9 cellular contexts compared by ENCODE assay signal in genomic region chr17:79814966-79815835, GRCh38. TPM values are rescaled to one million over a fixed set of nuclear protein-coding genes. Genes with fewer than 3 reads are reported as not detected.
DNase-seq lines count a peak whose midpoint lies in the region; ATAC-seq, FAIRE-seq and TF ChIP-seq lines count a peak whose summit lies in the region.
"Had no signal": no experiment of that assay in that cellular context is flagged by ENCODE, and none has a peak within 500 bp of the region (broad histone marks: within the 10 kb centered on the region; RNA-seq: fewer than 3 reads in every experiment).

No MANE protein-coding gene starts in this region.

- H3K79me2 ChIP-seq in GM23338 (replicated peaks; ENCODE audit: insufficient read depth) (no peaks in the 10 kb centered on the region), keratinocyte (ENCODE audit: control insufficient read depth, insufficient read depth, low read length) (no peaks in the 10 kb centered on the region), Karpas-422 (ENCODE audit: low read length) (no peaks in the 10 kb centered on the region)

- H3K9me3 ChIP-seq in keratinocyte (ENCODE audit: control insufficient read depth, low read depth, low read length) = no peaks in the 10 kb centered on the region
- no peaks in the 10 kb centered on the region for H3K9me3 ChIP-seq in Karpas-422 (ENCODE audit: low read length)

- no peak overlapping the region for H2AFZ ChIP-seq in GM23338
- no peak overlapping the region for H2AFZ ChIP-seq in keratinocyte (ENCODE audit: control insufficient read depth, low read length)
- H2AFZ ChIP-seq in Karpas-422 (ENCODE audit: low read length) = no peak overlapping the region

- peak; percentile 12 for ATAC-seq in GM23338
- no peak for ATAC-seq in stimulated activated naive CD8-positive, alpha-beta T cell treated with anti-CD3 and anti-CD28 coated beads, Interleukin-15, Interleukin-2, amounts not matched to agents 100 U/mL and 50 U/mL, for 24 hours
- ATAC-seq: activated CD8-positive, alpha-beta T cell treated with anti-CD3 and anti-CD28 coated beads, Interleukin-2, amount 10 ng/mL, durations not matched to agents 7 days and 5 days had no signal

- H3K4me1 ChIP-seq in GM23338 (ENCODE audit: insufficient read depth) (peaks cover 20% of the 10 kb centered on the region), keratinocyte (ENCODE audit: control insufficient read depth, extremely low read depth, insufficient read depth, low read length) (peaks cover 5% of the 10 kb centered on the region), Karpas-422 (ENCODE audit: low read length) (peaks cover 36% of the 10 kb centered on the region)

- H3K4me1 Mint-ChIP-seq in GM23338 = peaks cover 23% of the 10 kb centered on the region

- H3K36me3 ChIP-seq in GM23338 (ENCODE audit: insufficient read depth) (no peaks in the 10 kb centered on the region), keratinocyte (ENCODE audit: control insufficient read depth in 2 of 2, extremely low read depth in 1 of 2, insufficient read depth in 2 of 2, low read length in 2 of 2) (no peaks in the 10 kb centered on the region), Karpas-422 (ENCODE audit: insufficient read depth, low read length) (no peaks in the 10 kb centered on the region)

- peaks cover 26% of the 10 kb centered on the region for H3F3A ChIP-seq in GM23338 (replicated peaks; ENCODE audit: low read depth)

- H3K4me3 Mint-ChIP-seq in GM23338 = no peak overlapping the region

- H3K27me3 ChIP-seq in GM23338 (ENCODE audit: insufficient read depth) = peaks cover 97% of the 10 kb centered on the region
- peaks cover 90% of the 10 kb centered on the region for H3K27me3 ChIP-seq in keratinocyte (ENCODE audit: control insufficient read depth, extremely low read depth, insufficient read depth, low read length)
- H3K27me3 ChIP-seq in Karpas-422 (ENCODE audit: low read length) = no peaks in the 10 kb centered on the region

- H3K36me3 Mint-ChIP-seq in GM23338 (ENCODE audit: low read depth) = peaks cover 4% of the 10 kb centered on the region; the same call in 1 of the 3 replicates

- H3K4me3 ChIP-seq in GM23338 (peak overlapping the region; percentile 46), cardiac fibroblast (replicated peaks in 1 of 2; ENCODE audit: low read depth in 2 of 2, low read length in 2 of 2) (peak overlapping the region in 1 of 2 donors; percentile 28), keratinocyte (ENCODE audit: control insufficient read depth in 2 of 3, extremely low read depth in 1 of 3, insufficient read depth in 2 of 3, low read depth in 1 of 3, low read length in 3 of 3) (peak overlapping the region in 1 of 3 experiments; percentile 25), skin epidermis (peak overlapping the region in 5 of 7 experiments; percentile 0 to 15 (median 11)), Karpas-422 (ENCODE audit: low read length) (no peak overlapping the region)

- peaks cover 92% of the 10 kb centered on the region for H3K27me3 Mint-ChIP-seq in GM23338 (ENCODE audit: insufficient read depth, low read depth, poor library complexity)

- no peak overlapping the region for H3K9ac ChIP-seq in keratinocyte (ENCODE audit: control insufficient read depth, extremely low read depth, insufficient read depth, low read length)
- H3K9ac ChIP-seq in Karpas-422 (ENCODE audit: low read length) = no peak overlapping the region

- peak overlapping the region; percentile 74 for H3K4me2 ChIP-seq in GM23338
- H3K4me2 ChIP-seq in keratinocyte (ENCODE audit: control insufficient read depth, extremely low read depth, insufficient read depth, low read depth, low read length) = peak overlapping the region; percentile 45
- H3K4me2 ChIP-seq in Karpas-422 (ENCODE audit: low read depth, low read length, poor library complexity, severe bottlenecking) = no peak overlapping the region

- H3K27ac ChIP-seq in GM23338 (ENCODE audit: low read depth) = no peak overlapping the region
- no peak overlapping the region for H3K27ac ChIP-seq in keratinocyte (ENCODE audit: control insufficient read depth, insufficient read depth, low read length)
- peak overlapping the region in 1 of 21 experiments; percentile 24 for H3K27ac ChIP-seq in skin epidermis
- H3K27ac ChIP-seq in Karpas-422 (ENCODE audit: low read length) = no peak overlapping the region

- H4K20me1 ChIP-seq in GM23338 (replicated peaks; ENCODE audit: insufficient read depth) = peaks cover 9% of the 10 kb centered on the region; the same call in 1 of the 2 replicates
- peaks cover 2% of the 10 kb centered on the region for H4K20me1 ChIP-seq in keratinocyte (ENCODE audit: control insufficient read depth, extremely low read depth, insufficient read depth, low read length)
- H4K20me1 ChIP-seq in Karpas-422 (ENCODE audit: insufficient read depth, low read depth, low read length) = no peaks in the 10 kb centered on the region

- no peak overlapping the region for H3K27ac Mint-ChIP-seq in GM23338
- H3K27ac Mint-ChIP-seq: activated CD8-positive, alpha-beta T cell treated with anti-CD3 and anti-CD28 coated beads, Interleukin-2, amount 10 ng/mL, durations not matched to agents 7 days and 5 days had no signal

- dilution Hi-C loops in keratinocyte (cut with MboI; ENCODE audit: extremely low pct_ligation_motif_present, low sequenced_read_pairs) = no loop called here

- DNase-seq in GM23338 (ENCODE audit: low spot score) = peak; percentile 60
- DNase-seq in cardiac fibroblast (ENCODE audit: low read depth in 2 of 2) = peak; percentile 45 to 51
- no peak for DNase-seq in keratinocyte (ENCODE audit: low read depth, low spot score)
- DNase-seq in DMS114 treated with DMSO at 0.1 percent for 48 hours (lab: John Stamatoyannopoulos, UW; ENCODE audit: unreplicated experiment) = no peak
- DNase-seq in Karpas-422 = no peak
- DNase-seq in stimulated activated naive CD8-positive, alpha-beta T cell treated with anti-CD3 and anti-CD28 coated beads, Interleukin-15, Interleukin-2, amounts not matched to agents 100 U/mL and 50 U/mL, for 24 hours = no peak
- no peak for DNase-seq in putamen (ENCODE audit: low spot score)
- DNase-seq: activated CD8-positive, alpha-beta T cell treated with anti-CD3 and anti-CD28 coated beads, Interleukin-2, amount 10 ng/mL, durations not matched to agents 7 days and 5 days had no signal

- TF ChIP-seq CTCF in GM23338 (conservative IDR thresholded peaks at IDR 0.05; ENCODE audit: low read depth in 2 of 2) = no peak
- TF ChIP-seq CTCF in cardiac fibroblast (IDR thresholded peaks at IDR 0.05; ENCODE audit: low read depth, low read length) = no peak
- no peak for TF ChIP-seq CTCF in keratinocyte (optimal IDR thresholded peaks at IDR 0.05 in 1 of 3, IDR thresholded peaks at IDR 0.05 in 1 of 3, conservative IDR thresholded peaks at IDR 0.05 in 1 of 3; ENCODE audit: extremely low read depth in 1 of 3, insufficient read depth in 2 of 3, low read length in 3 of 3)

- H3K9me2 ChIP-seq in GM23338 (ENCODE audit: insufficient read depth) = no peaks in the 10 kb centered on the region
- H3K9me2 ChIP-seq in Karpas-422 (replicated peaks; ENCODE audit: insufficient read depth, low read length) = no peaks in the 10 kb centered on the region

- FAIRE-seq in keratinocyte (lab: Jason Lieb, UNC) = no peak

- H3K9me3 Mint-ChIP-seq in GM23338 = peaks cover 6% of the 10 kb centered on the region; the same call in 1 of the 3 replicates

- no peaks in the 10 kb centered on the region for H3K9me1 ChIP-seq in keratinocyte (ENCODE audit: control insufficient read depth, extremely low read depth, insufficient read depth, low read length)

RNA-seq across cellular contexts. Expression of gene CBX8, which starts 18.3 kb away (rescaled TPM):
- 0.16 and 1.0 TPM in 2 replicates for total RNA-seq in GM23338 (2014; rRNA removed; shearing (Covaris generic))
- polyA plus RNA-seq in GM23338 (2016; fragmentation: Nextera tagmentation; extraction: Ambion mirVana) (1.1 and 1.3 TPM in 2 replicates), keratinocyte (0.22 to 0.49 TPM (median 0.24 TPM) in 3 replicates)
- polyA plus RNA-seq in keratinocyte (2011; ENCODE audit: low read depth) = 0.31 TPM
- polyA plus RNA-seq in keratinocyte (2011; cell fraction: cytosol; rRNA removed) = 0.29 and 0.86 TPM in 2 replicates
- polyA plus RNA-seq in keratinocyte (2011; cell fraction: nucleus; rRNA removed) = 0.67 and 1.5 TPM in 2 replicates
- polyA plus RNA-seq in keratinocyte (2012; ENCODE audit: low replicate concordance) = 2.2 and 2.8 TPM in 2 replicates
- 0.13 to 0.38 TPM (median 0.36 TPM) in 3 replicates for polyA minus RNA-seq in keratinocyte
- polyA minus RNA-seq in keratinocyte (2011; cell fraction: cytosol; rRNA and poly(A)+ RNA removed) = not detected
- 0.53 and 1.9 TPM in 2 replicates for polyA minus RNA-seq in keratinocyte (2011; cell fraction: nucleus; rRNA and poly(A)+ RNA removed)
- 8.0 and 26.4 TPM in 2 replicates for total RNA-seq in Karpas-422 (2014; rRNA removed; shearing (Covaris generic); ENCODE audit: low replicate concordance)

RNA-seq across cellular contexts. Expression of gene CBX4, which starts 24.0 kb away (rescaled TPM):
- total RNA-seq in GM23338 (2014; rRNA removed; shearing (Covaris generic)) = 4.6 and 5.7 TPM in 2 replicates
- 1.4 TPM in 2 replicates for polyA plus RNA-seq in GM23338 (2016; fragmentation: Nextera tagmentation; extraction: Ambion mirVana)
- 5.4 to 11.0 TPM (median 7.0 TPM) in 3 replicates for polyA plus RNA-seq in keratinocyte
- polyA plus RNA-seq in keratinocyte (2011; ENCODE audit: low read depth) = 26.5 TPM
- polyA plus RNA-seq in keratinocyte (2011; cell fraction: cytosol; rRNA removed) = 3.5 and 6.7 TPM in 2 replicates
- 9.5 and 9.7 TPM in 2 replicates for polyA plus RNA-seq in keratinocyte (2011; cell fraction: nucleus; rRNA removed)
- polyA plus RNA-seq in keratinocyte (2012; ENCODE audit: low replicate concordance) = 8.2 and 21.9 TPM in 2 replicates
- 1.8 to 6.5 TPM (median 2.7 TPM) in 3 replicates for polyA minus RNA-seq in keratinocyte
- 17.5 TPM for polyA minus RNA-seq in keratinocyte (2011; cell fraction: cytosol; rRNA and poly(A)+ RNA removed)
- 12.8 and 12.9 TPM in 2 replicates for polyA minus RNA-seq in keratinocyte (2011; cell fraction: nucleus; rRNA and poly(A)+ RNA removed)
- total RNA-seq in Karpas-422 (2014; rRNA removed; shearing (Covaris generic); ENCODE audit: low replicate concordance) = 33.3 and 86.5 TPM in 2 replicates

RNA-seq across cellular contexts. Expression of gene CBX2, which starts 37.3 kb away (rescaled TPM):
- total RNA-seq in GM23338 (2014; rRNA removed; shearing (Covaris generic)) = 91.1 and 114 TPM in 2 replicates
- 26.6 and 29.2 TPM in 2 replicates for polyA plus RNA-seq in GM23338 (2016; fragmentation: Nextera tagmentation; extraction: Ambion mirVana)
- 1.7 to 2.3 TPM (median 1.8 TPM) in 3 replicates for polyA plus RNA-seq in keratinocyte
- polyA plus RNA-seq in keratinocyte (2011; ENCODE audit: low read depth) = 0.32 TPM
- polyA plus RNA-seq in keratinocyte (2011; cell fraction: cytosol; rRNA removed) = 1.1 and 1.8 TPM in 2 replicates
- 3.6 and 4.7 TPM in 2 replicates for polyA plus RNA-seq in keratinocyte (2011; cell fraction: nucleus; rRNA removed)
- 0.93 and 2.2 TPM in 2 replicates for polyA plus RNA-seq in keratinocyte (2012; ENCODE audit: low replicate concordance)
- 2.2 to 3.3 TPM (median 2.4 TPM) in 3 replicates for polyA minus RNA-seq in keratinocyte
- polyA minus RNA-seq in keratinocyte (2011; cell fraction: cytosol; rRNA and poly(A)+ RNA removed) = 2.3 TPM
- 2.2 and 3.3 TPM in 2 replicates for polyA minus RNA-seq in keratinocyte (2011; cell fraction: nucleus; rRNA and poly(A)+ RNA removed)
- 4.8 and 8.4 TPM in 2 replicates for total RNA-seq in Karpas-422 (2014; rRNA removed; shearing (Covaris generic); ENCODE audit: low replicate concordance)

Comparison
In these comparisons a context has a peak if more than half of its experiments do, and no peak if none do; other contexts are left out.
1. DNase-seq: peak in GM23338 (single experiment) and cardiac fibroblast (2 of 2); none in keratinocyte (single experiment), DMS114 treated with DMSO at 0.1 percent for 48 hours (single experiment), Karpas-422 (single experiment), stimulated activated naive CD8-positive, alpha-beta T cell treated with anti-CD3 and anti-CD28 coated beads, Interleukin-15, Interleukin-2, amounts not matched to agents 100 U/mL and 50 U/mL, for 24 hours (single experiment) and putamen (single experiment).